8 cellular contexts compared by ENCODE assay signal in the genomic region with DNA sequence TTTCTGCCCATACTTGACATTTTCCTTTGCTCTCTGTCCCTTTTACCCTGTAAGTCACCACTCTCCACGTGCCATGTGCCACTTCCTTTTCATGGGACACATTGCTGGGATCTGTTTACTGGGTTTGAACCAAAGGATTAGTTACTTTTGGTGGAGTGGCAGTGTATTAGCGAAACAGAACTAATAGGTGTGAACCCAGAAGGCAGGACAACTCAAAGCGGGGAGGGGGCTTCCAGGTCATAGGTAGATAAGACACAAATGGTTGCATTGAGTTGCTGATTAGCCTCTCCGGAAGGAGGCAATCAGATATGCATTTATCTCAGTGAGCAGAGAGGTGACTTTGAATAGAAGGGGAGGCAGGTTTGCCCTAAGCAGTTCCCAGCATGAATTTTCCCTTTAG. TPM values are rescaled to one million over a fixed set of nuclear protein-coding genes. Genes with fewer than 3 reads are reported as not detected.
DNase-seq lines count a peak whose midpoint lies in the region; ATAC-seq lines count a peak whose summit lies in the region.

No MANE protein-coding gene starts in this region.

- no peaks in the 10 kb centered on the region for H3K36me3 ChIP-seq in CD8-positive, alpha-beta memory T cell (ENCODE audit: insufficient read depth, low read length)
- H3K36me3 ChIP-seq in NT2/D1 (ENCODE audit: insufficient read depth, insufficient read length, low read length) (peaks cover 31% of the 10 kb centered on the region), ectodermal cell (ENCODE audit: control insufficient read depth, insufficient read depth, low read length) (peaks cover 19% of the 10 kb centered on the region), neuronal stem cell (replicated peaks in 1 of 2; ENCODE audit: control insufficient read depth in 2 of 2, insufficient read depth in 2 of 2, low read length in 2 of 2) (peaks cover 11 to 30% of the 10 kb centered on the region in 2 donors)

- H2BK12ac ChIP-seq in neuronal stem cell (ENCODE audit: low read length): no peak overlapping the region

- peaks cover 39 to 50% (median 44%) of the 10 kb centered on the region in 3 donors for H3K4me1 Mint-ChIP-seq in CD8-positive, alpha-beta memory T cell

- H3K27ac ChIP-seq in CD8-positive, alpha-beta memory T cell (ENCODE audit: low read depth, low read length): peak overlapping the region; percentile 77
- no peak overlapping the region for H3K27ac ChIP-seq in ectodermal cell (ENCODE audit: insufficient read depth, low read depth, low read length, poor library complexity, severe bottlenecking)
- no peak overlapping the region for H3K27ac ChIP-seq in neuronal stem cell (replicated peaks; ENCODE audit: low read length)

- H2AFZ ChIP-seq in neuronal stem cell (ENCODE audit: low read length): peak overlapping the region; percentile 98

- no peak overlapping the region for H3K23ac ChIP-seq in neuronal stem cell (ENCODE audit: low read depth, low read length, poor library complexity)

- no peak overlapping the region for H2BK15ac ChIP-seq in neuronal stem cell (ENCODE audit: low read length)

- H3K18ac ChIP-seq in neuronal stem cell (ENCODE audit: low read length): no peak overlapping the region

- POLR2A ChIA-PET in CD8-positive, alpha-beta memory T cell (lab: Charles Lee): no interaction called here

- H3K9ac ChIP-seq in NT2/D1 (ENCODE audit: insufficient read length, low read depth) (peak overlapping the region; percentile 92), neuronal stem cell (ENCODE audit: low read depth, low read length, poor library complexity) (no peak overlapping the region)

- no peak overlapping the region for H4K8ac ChIP-seq in neuronal stem cell (ENCODE audit: low read depth, low read length)

- H3K4me3 ChIP-seq in CD8-positive, alpha-beta memory T cell (ENCODE audit: low read length): peak overlapping the region; percentile 98
- peak overlapping the region; percentile 85 for H3K4me3 ChIP-seq in NT2/D1 (ENCODE audit: insufficient read length, low read depth)
- peak overlapping the region; percentile 63 for H3K4me3 ChIP-seq in ectodermal cell (ENCODE audit: insufficient read depth, low read depth, low read length)
- peak overlapping the region; percentile 11 to 85 for H3K4me3 ChIP-seq in neuronal stem cell (ENCODE audit: low read length in 2 of 2)

- peak overlapping the region; percentile 87 to 98 (median 92) for H3K4me3 Mint-ChIP-seq in CD8-positive, alpha-beta memory T cell

- no peak for ATAC-seq in activated CD4-positive, CD25-positive, alpha-beta regulatory T cell treated with anti-CD3 and anti-CD28 coated beads, Interleukin-2, amount 50 U/mL, for 24 hours
- ATAC-seq in HG02763 (IDR thresholded peaks at IDR 0.05; ENCODE audit: unreplicated experiment): no peak

- H3K27me3 Mint-ChIP-seq in CD8-positive, alpha-beta memory T cell: peaks cover 3 to 5% of the 10 kb centered on the region in 2 donors

- H3K4ac ChIP-seq in neuronal stem cell (ENCODE audit: low read length): no peak overlapping the region

- no peaks in the 10 kb centered on the region for H3K9me3 ChIP-seq in CD8-positive, alpha-beta memory T cell (ENCODE audit: low read length)
- H3K9me3 ChIP-seq in NT2/D1 (ENCODE audit: insufficient read depth, low read length): peaks cover 25% of the 10 kb centered on the region; the same call in 1 of the 2 replicates
- H3K9me3 ChIP-seq in ectodermal cell (ENCODE audit: control insufficient read depth, low read length): no peaks in the 10 kb centered on the region
- peaks cover 4 to 16% of the 10 kb centered on the region in 2 donors for H3K9me3 ChIP-seq in neuronal stem cell (replicated peaks in 1 of 2; ENCODE audit: control insufficient read depth in 2 of 2, insufficient read depth in 1 of 2, low read depth in 1 of 2, low read length in 2 of 2)

- no peaks in the 10 kb centered on the region for H3K79me1 ChIP-seq in neuronal stem cell (ENCODE audit: low read depth, low read length)

- H3K36me3 Mint-ChIP-seq in CD8-positive, alpha-beta memory T cell: peaks cover 0 to 29% (median 6%) of the 10 kb centered on the region in 3 donors

- DNase-seq in CD8-positive, alpha-beta memory T cell: no peak
- DNase-seq in NT2/D1 (ENCODE audit: low read depth, low spot score): peak; percentile 60
- DNase-seq in neuronal stem cell (ENCODE audit: low spot score): peak; percentile 17
- no peak for DNase-seq in hippocampal formation (lab: John Stamatoyannopoulos, UW)
- no peak for DNase-seq in DMS114 treated with DMSO at 0.1 percent for 48 hours (lab: John Stamatoyannopoulos, UW; ENCODE audit: unreplicated experiment)

- peak overlapping the region; percentile 27 for H3K4me2 ChIP-seq in neuronal stem cell (ENCODE audit: insufficient read depth, low read length, poor library complexity, severe bottlenecking)

- no peak overlapping the region for H3K14ac ChIP-seq in neuronal stem cell (ENCODE audit: low read length)

- no peak overlapping the region for H2BK5ac ChIP-seq in neuronal stem cell (ENCODE audit: low read length)

- peaks cover 21% of the 10 kb centered on the region for H3K4me1 ChIP-seq in CD8-positive, alpha-beta memory T cell (ENCODE audit: insufficient read depth, low read length)
- H3K4me1 ChIP-seq in NT2/D1 (ENCODE audit: insufficient read depth, insufficient read length): no peaks in the 10 kb centered on the region
- H3K4me1 ChIP-seq in ectodermal cell (ENCODE audit: control insufficient read depth, insufficient read depth, low read length): peaks cover 12% of the 10 kb centered on the region
- peaks cover 9 to 11% of the 10 kb centered on the region in 2 donors for H3K4me1 ChIP-seq in neuronal stem cell (ENCODE audit: control insufficient read depth in 2 of 2, insufficient read depth in 1 of 2, low read depth in 1 of 2, low read length in 2 of 2)

- H3K27me3 ChIP-seq in CD8-positive, alpha-beta memory T cell (ENCODE audit: insufficient read depth, low read length, poor library complexity, severe bottlenecking): no peaks in the 10 kb centered on the region
- no peaks in the 10 kb centered on the region for H3K27me3 ChIP-seq in NT2/D1 (ENCODE audit: insufficient read depth, insufficient read length)
- no peaks in the 10 kb centered on the region for H3K27me3 ChIP-seq in ectodermal cell (ENCODE audit: control insufficient read depth, insufficient read depth, low read length, poor library complexity, severe bottlenecking)
- no peaks in the 10 kb centered on the region for H3K27me3 ChIP-seq in neuronal stem cell (ENCODE audit: control insufficient read depth in 3 of 3, insufficient read depth in 3 of 3, low read depth in 1 of 3, low read length in 3 of 3)

- CTCF ChIA-PET in CD8-positive, alpha-beta memory T cell (lab: Charles Lee): no interaction called here

- H2AK5ac ChIP-seq in neuronal stem cell (ENCODE audit: low read depth, low read length): no peak overlapping the region

- no peaks in the 10 kb centered on the region for H3K9me3 Mint-ChIP-seq in CD8-positive, alpha-beta memory T cell

- no peak overlapping the region for H4K91ac ChIP-seq in neuronal stem cell (ENCODE audit: low read depth, low read length, poor library complexity)

- no peak overlapping the region for H2BK120ac ChIP-seq in neuronal stem cell (ENCODE audit: low read depth, low read length)

- 6 to 8% methylated on average over 4 of the region's 4 CpGs for WGBS in ectodermal cell, 2 experiments
- no CpG with 5 or more reads among the region's 4 CpGs for WGBS in neuronal stem cell (ENCODE audit: extremely low coverage in 2 of 2, insufficient read length in 2 of 2, insufficient replicate concordance in 1 of 2), 2 donors

- H3K27ac Mint-ChIP-seq in CD8-positive, alpha-beta memory T cell: peak overlapping the region in 7 of 8 donors; percentile 58 to 99 (median 92)

RNA-seq across cellular contexts. Expression of gene ZNF202, which starts 0.9 kb away (rescaled TPM):
- 10 to 100 TPM; 16.6 to 18.4 TPM for total RNA-seq in CD8-positive, alpha-beta memory T cell
- 9.7 TPM for polyA plus RNA-seq in CD8-positive, alpha-beta memory T cell
- 22.7 TPM for polyA plus RNA-seq in ectodermal cell (2013, experiment 1 of 4)
- polyA plus RNA-seq in ectodermal cell (2013, experiment 2 of 4): 22.9 TPM
- 14.3 TPM for polyA plus RNA-seq in ectodermal cell (2013, experiment 3 of 4)
- polyA plus RNA-seq in ectodermal cell (2013, experiment 4 of 4): 15.6 TPM
- polyA plus RNA-seq in neuronal stem cell (2013, experiment 1 of 2): 6.6 TPM
- 6.2 TPM for polyA plus RNA-seq in neuronal stem cell (2013, experiment 2 of 2)

RNA-seq across cellular contexts. Expression of gene OR6X1, which starts 12.0 kb away (rescaled TPM):
- not detected for total RNA-seq in CD8-positive, alpha-beta memory T cell
- not detected for polyA plus RNA-seq in CD8-positive, alpha-beta memory T cell
- not detected for polyA plus RNA-seq in ectodermal cell (2013, experiment 1 of 4)
- not detected for polyA plus RNA-seq in ectodermal cell (2013, experiment 2 of 4)
- not detected for polyA plus RNA-seq in ectodermal cell (2013, experiment 3 of 4)
- polyA plus RNA-seq in ectodermal cell (2013, experiment 4 of 4): not detected
- not detected for polyA plus RNA-seq in neuronal stem cell (2013, experiment 1 of 2)
- polyA plus RNA-seq in neuronal stem cell (2013, experiment 2 of 2): not detected

Comparison
In these comparisons a context has a peak if more than half of its experiments do, and no peak if none do; other contexts are left out.
1. DNase-seq: peak in NT2/D1 (single experiment) and neuronal stem cell (single experiment); none in CD8-positive, alpha-beta memory T cell (0 of 5), hippocampal formation (0 of 2) and DMS114 treated with DMSO at 0.1 percent for 48 hours (single experiment).
2. H3K4me3 ChIP-seq: peak in every context shown above with its lines; median percentile 98 in CD8-positive, alpha-beta memory T cell; 85 in NT2/D1; 63 in ectodermal cell; 48 in neuronal stem cell.